ENCODE assay signal across 31 cellular contexts in the genomic region with DNA sequence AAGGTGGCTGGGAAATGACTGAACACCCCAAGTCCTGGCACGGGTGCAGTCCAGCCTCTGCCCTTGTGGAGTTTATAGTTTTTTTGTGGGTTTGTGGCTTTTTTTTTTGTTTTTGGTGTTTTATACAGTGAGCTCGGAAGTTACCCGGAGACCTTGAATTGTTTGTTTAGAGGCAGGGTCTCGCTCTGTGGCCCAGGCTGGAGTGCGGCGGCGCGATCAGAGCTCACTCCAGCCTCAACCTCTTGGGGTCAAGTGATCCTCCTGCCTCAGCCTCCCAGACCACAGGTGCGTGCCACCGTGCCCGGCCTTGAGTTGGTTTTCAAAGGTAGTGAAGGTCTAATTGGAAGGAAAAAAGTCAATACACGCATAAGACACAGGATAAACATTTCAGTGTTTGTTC. TPM values are rescaled to one million over a fixed set of nuclear protein-coding genes. Genes with fewer than 3 reads are reported as not detected.
"Had no signal": no experiment of that assay in that cellular context is flagged by ENCODE, and none has a peak within 500 bp of the region (broad histone marks: within the 10 kb centered on the region; RNA-seq: fewer than 3 reads in every experiment).

No MANE protein-coding gene starts in this region.

- H3K36me3 Mint-ChIP-seq: memory B cell had no signal

- H3K4me3 Mint-ChIP-seq: memory B cell; naive thymus-derived CD4-positive, alpha-beta T cell had no signal

- H3K4me3 ChIP-seq: coronary artery, dorsolateral prefrontal cortex, esophagus squamous epithelium, gastrocnemius medialis, heart right ventricle, left lung, lower lobe of right lung had no signal

- H3K36me3 ChIP-seq: esophagus squamous epithelium, gastrocnemius medialis, heart right ventricle, left lung, lower lobe of right lung had no signal

- ATAC-seq: gastrocnemius medialis; heart right ventricle; left cardiac atrium; left lung; left ventricle myocardium superior; lower lobe of right lung; naive thymus-derived CD4-positive, alpha-beta T cell had no signal

- DNase-seq: dermis blood vessel endothelial cell; dorsolateral prefrontal cortex; effector CD4-positive, alpha-beta T cell; effector memory CD4-positive, alpha-beta T cell; erythroblast; esophagus squamous epithelium; foreskin fibroblast; foreskin melanocyte; gastrocnemius medialis; glutamatergic neuron; head of caudate nucleus; heart right ventricle; hippocampal formation; left cardiac atrium; left lung; left ventricle myocardium superior; lower lobe of right lung; mammary epithelial cell; mesendoderm; midbrain; naive thymus-derived CD4-positive, alpha-beta T cell had no signal

- H3K4me1 ChIP-seq: esophagus squamous epithelium, gastrocnemius medialis, heart right ventricle, left lung, lower lobe of right lung had no signal

- H3K4me1 Mint-ChIP-seq: memory B cell had no signal

- H3K27ac ChIP-seq: coronary artery, dorsolateral prefrontal cortex, epithelial cell of prostate, esophagus squamous epithelium, gastrocnemius medialis, heart right ventricle, left lung, lower lobe of right lung had no signal

- H3K27ac Mint-ChIP-seq: memory B cell had no signal

RNA-seq across cellular contexts. Expression of gene ANHX, which starts 0.9 kb away (rescaled TPM):
- total RNA-seq: dermis blood vessel endothelial cell; dorsolateral prefrontal cortex; esophagus mucosa; esophagus squamous epithelium; gastrocnemius medialis; glomerular endothelial cell; heart right ventricle; kidney epithelial cell; left cardiac atrium; left lung; left ventricle myocardium superior; lower leg skin; lower lobe of right lung; mammary epithelial cell; mononuclear cell; mucosa of gallbladder; naive thymus-derived CD4-positive, alpha-beta T cell had no signal
- polyA plus RNA-seq: heart right ventricle; keratinocyte; mammary epithelial cell; naive thymus-derived CD4-positive, alpha-beta T cell had no signal
